In genomic region chr2:152861349-152861942, GRCh38 we compare ENCODE assay signal across 9 cellular contexts.
A peak's percentile ranks its signal among the peaks of the same experiment; 100 is the strongest.
DNase-seq lines count a peak whose midpoint lies in the region; ATAC-seq and TF ChIP-seq lines count a peak whose summit lies in the region.
"Had no signal": no experiment of that assay in that cellular context is flagged by ENCODE, and none has a peak within 500 bp of the region (broad histone marks: within the 10 kb centered on the region; RNA-seq: fewer than 3 reads in every experiment).

No MANE protein-coding gene starts in this region.

- no peaks in the 10 kb centered on the region for H3K27me3 ChIP-seq in endodermal cell (ENCODE audit: control insufficient read depth, insufficient read depth, low read length, poor library complexity, severe bottlenecking)

- peak; percentile 81 for TF ChIP-seq CTCF in endodermal cell (conservative IDR thresholded peaks at IDR 0.05)
- TF ChIP-seq CTCF in retinal pigment epithelial cell (conservative IDR thresholded peaks at IDR 0.05; ENCODE audit: low read depth, low read length), result peak; percentile 81

- peaks cover 27% of the 10 kb centered on the region for H3K36me3 Mint-ChIP-seq in endodermal cell (ENCODE audit: low read depth)

- H3K36me3 ChIP-seq in endodermal cell (ENCODE audit: control insufficient read depth, insufficient read depth, low read length), result no peaks in the 10 kb centered on the region

- peaks cover 53% of the 10 kb centered on the region for H3K9me3 Mint-ChIP-seq in endodermal cell

- H3K27ac ChIP-seq in endodermal cell (ENCODE audit: low read depth, low read length), result no peak overlapping the region

- no peaks in the 10 kb centered on the region for H3K4me1 Mint-ChIP-seq in endodermal cell
- H3K4me1 Mint-ChIP-seq: activated B cell treated with CpG ODN at 0.5 μM for 24 hours had no signal

- H3K4me3 ChIP-seq in endodermal cell (ENCODE audit: low read length) (peak overlapping the region; percentile 68), retinal pigment epithelial cell (ENCODE audit: low read length) (no peak overlapping the region)

- ATAC-seq in GM19351 (IDR thresholded peaks at IDR 0.05; ENCODE audit: unreplicated experiment) (peak; percentile 87), GM19467 (IDR thresholded peaks at IDR 0.05; ENCODE audit: unreplicated experiment) (no peak), GM18858 (IDR thresholded peaks at IDR 0.05; ENCODE audit: unreplicated experiment) (no peak)

- WGBS in endodermal cell (ENCODE audit: insufficient coverage in 1 of 2, insufficient read length in 1 of 2), 2 experiments, result 82 to 92% methylated on average over 3 to 6 of the region's 6 CpGs

- no peak overlapping the region for H3K4me3 Mint-ChIP-seq in endodermal cell
- H3K4me3 Mint-ChIP-seq: activated B cell treated with CpG ODN at 0.5 μM for 24 hours had no signal

- DNase-seq in D341Med (ENCODE audit: low spot score), result peak; percentile 59
- peak; percentile 5 for DNase-seq in NCI-H526 treated with DMSO at 0.1 percent for 48 hours (lab: John Stamatoyannopoulos, UW)
- DNase-seq in endodermal cell, result peak; percentile 83
- DNase-seq in retinal pigment epithelial cell (ENCODE audit: low read depth), result no peak
- DNase-seq in DMS114 treated with DMSO at 0.1 percent for 48 hours (lab: John Stamatoyannopoulos, UW; ENCODE audit: unreplicated experiment), result no peak
- DNase-seq: activated B cell treated with CpG ODN at 0.5 μM for 24 hours had no signal

- H3K9me3 ChIP-seq in endodermal cell (ENCODE audit: control insufficient read depth, low read length), result peaks cover 70% of the 10 kb centered on the region

- H3K27me3 Mint-ChIP-seq in endodermal cell (ENCODE audit: insufficient read depth), result no peaks in the 10 kb centered on the region
- H3K27me3 Mint-ChIP-seq: activated B cell treated with CpG ODN at 0.5 μM for 24 hours had no signal

- no peaks in the 10 kb centered on the region for H3K4me1 ChIP-seq in endodermal cell (ENCODE audit: control insufficient read depth, insufficient read depth, low read length)

- no peak overlapping the region for H3K27ac Mint-ChIP-seq in endodermal cell
- H3K27ac Mint-ChIP-seq: activated B cell treated with CpG ODN at 0.5 μM for 24 hours had no signal

- no peak overlapping the region for H3K9ac ChIP-seq in endodermal cell (ENCODE audit: extremely low read depth, low read length, poor library complexity, severe bottlenecking)

Comparison
In these comparisons a context has a peak if more than half of its experiments do, and no peak if none do; other contexts are left out.
1. DNase-seq: peak in D341Med (single experiment), NCI-H526 treated with DMSO at 0.1 percent for 48 hours (single experiment) and endodermal cell (single experiment); none in retinal pigment epithelial cell (single experiment) and DMS114 treated with DMSO at 0.1 percent for 48 hours (single experiment).